In genomic region chr20:33702861-33703260, GRCh38 we compare ENCODE assay signal across 18 cellular contexts. TPM values are rescaled to one million over a fixed set of nuclear protein-coding genes. Genes with fewer than 3 reads are reported as not detected.
DNase-seq lines count a peak whose midpoint lies in the region; ATAC-seq and TF ChIP-seq lines count a peak whose summit lies in the region.
"Had no signal": no experiment of that assay in that cellular context is flagged by ENCODE, and none has a peak within 500 bp of the region (broad histone marks: within the 10 kb centered on the region; RNA-seq: fewer than 3 reads in every experiment).

No MANE protein-coding gene starts in this region.

- H3K4me1 Mint-ChIP-seq in natural killer cell treated with Interleukin-12 subunit alpha and Interleukin-12 subunit beta and Interleukin-15 and Interleukin-18, amount 100 ng/mL, for 72 hours (ENCODE audit: low read depth in 2 of 2): no peaks in the 10 kb centered on the region
- no peaks in the 10 kb centered on the region for H3K4me1 Mint-ChIP-seq in natural killer cell
- H3K4me1 Mint-ChIP-seq in activated T-cell treated with anti-CD3 and anti-CD28 coated beads, Interleukin-2, amount 50 U/mL, for 24 hours (ENCODE audit: low read depth): no peaks in the 10 kb centered on the region

- TF ChIP-seq CTCF in natural killer cell (IDR thresholded peaks at IDR 0.05) (no peak), SK-N-SH (IDR thresholded peaks at IDR 0.05) (no peak)

- H2AFZ ChIP-seq in SK-N-SH (ENCODE audit: low read depth): no peak overlapping the region

- 13% methylated on average over 3 of the region's 5 CpGs for WGBS in SK-N-SH (ENCODE audit: low lambda C conversion rate)

- H3K9ac ChIP-seq in SK-N-SH: no peak overlapping the region

- intact Hi-C loops in natural killer cell (cut with micrococcal nuclease): no loop called here

- H3K36me3 ChIP-seq in SK-N-SH (replicated peaks in 1 of 2; ENCODE audit: control insufficient read depth in 1 of 2, insufficient read depth in 2 of 2, low read length in 1 of 2): peaks cover 0 to 5% of the 10 kb centered on the region in 2 experiments

- no peak for ATAC-seq in natural killer cell treated with Interleukin-12 subunit alpha and Interleukin-12 subunit beta and Interleukin-15 and Interleukin-18, amount 100 ng/mL, for 72 hours
- ATAC-seq in natural killer cell (no peak), GM21619 (IDR thresholded peaks at IDR 0.05; ENCODE audit: unreplicated experiment) (no peak), HG03139 (IDR thresholded peaks at IDR 0.05; ENCODE audit: unreplicated experiment) (no peak)
- ATAC-seq: sciatic nerve; stimulated activated naive CD8-positive, alpha-beta T cell treated with anti-CD3 and anti-CD28 coated beads, Interleukin-15, Interleukin-2, amounts not matched to agents 100 U/mL and 50 U/mL, for 24 hours had no signal

- no peaks in the 10 kb centered on the region for H3F3A ChIP-seq in SK-N-SH (replicated peaks; ENCODE audit: insufficient read depth)

- 0 out of 4 replicates have a peak, but pooled peaks of 1 of the 2 experiments have one; percentile 23 for TF ChIP-seq EP300 in SK-N-SH (IDR thresholded peaks at IDR 0.05; ENCODE audit: borderline replicate concordance in 1 of 2, low read depth in 1 of 2, low read length in 1 of 2)

- no peaks in the 10 kb centered on the region for H3K79me2 ChIP-seq in SK-N-SH (ENCODE audit: insufficient read depth)

- no peaks in the 10 kb centered on the region for H3K27me3 Mint-ChIP-seq in natural killer cell treated with Interleukin-12 subunit alpha and Interleukin-12 subunit beta and Interleukin-15 and Interleukin-18, amount 100 ng/mL, for 72 hours
- H3K27me3 Mint-ChIP-seq in natural killer cell (ENCODE audit: low read depth in 2 of 2): no peaks in the 10 kb centered on the region
- H3K27me3 Mint-ChIP-seq in activated T-cell treated with anti-CD3 and anti-CD28 coated beads, Interleukin-2, amount 50 U/mL, for 24 hours: no peaks in the 10 kb centered on the region

- peak overlapping the region in 1 of 2 experiments; percentile 78; a peak in 2 of 4 replicates for H3K27ac ChIP-seq in SK-N-SH (ENCODE audit: low read depth in 2 of 2, low read length in 1 of 2)
- H3K27ac ChIP-seq: ascending aorta, esophagus squamous epithelium had no signal

- no peak overlapping the region for H3K4me3 Mint-ChIP-seq in natural killer cell treated with Interleukin-12 subunit alpha and Interleukin-12 subunit beta and Interleukin-15 and Interleukin-18, amount 100 ng/mL, for 72 hours
- H3K4me3 Mint-ChIP-seq in natural killer cell: no peak overlapping the region
- H3K4me3 Mint-ChIP-seq in activated T-cell treated with anti-CD3 and anti-CD28 coated beads, Interleukin-2, amount 50 U/mL, for 24 hours: no peak overlapping the region
- H3K4me3 Mint-ChIP-seq: nephron had no signal

- no peaks in the 10 kb centered on the region for H3K9me3 ChIP-seq in SK-N-SH
- H3K9me3 ChIP-seq: ascending aorta, esophagus squamous epithelium had no signal

- POLR2A ChIA-PET in SK-N-SH (lab: Yijun Ruan, JAX): interaction anchor here (1.3 kb wide), 1 partner anchor 17 kb away, joined by 3 read pairs; the partner anchor contains the start of gene PXMP4

- H3K27me3 ChIP-seq in SK-N-SH (ENCODE audit: insufficient read depth): no peaks in the 10 kb centered on the region
- H3K27me3 ChIP-seq: ascending aorta, esophagus squamous epithelium had no signal

- H3K27ac Mint-ChIP-seq in natural killer cell treated with Interleukin-12 subunit alpha and Interleukin-12 subunit beta and Interleukin-15 and Interleukin-18, amount 100 ng/mL, for 72 hours: no peak overlapping the region
- H3K27ac Mint-ChIP-seq in natural killer cell: no peak overlapping the region
- H3K27ac Mint-ChIP-seq in activated T-cell treated with anti-CD3 and anti-CD28 coated beads, Interleukin-2, amount 50 U/mL, for 24 hours: no peak overlapping the region
- H3K27ac Mint-ChIP-seq: nephron had no signal

- DNase-seq in natural killer cell treated with Interleukin-12 subunit alpha and Interleukin-12 subunit beta and Interleukin-15 and Interleukin-18, amount 100 ng/mL, for 72 hours (ENCODE audit: low spot score): peak; percentile 15
- DNase-seq in natural killer cell (no peak), SK-N-SH (peak; percentile 83), inferior parietal cortex (ENCODE audit: extremely low spot score) (peak; percentile 60)
- no peak for DNase-seq in stimulated activated CD4-positive, alpha-beta T cell treated with anti-CD3 and anti-CD28 coated beads, Interleukin-15, amount 100 ng/mL, for 24 hours
- no peak for DNase-seq in activated T-cell treated with anti-CD3 and anti-CD28 coated beads, Interleukin-2, amount 50 U/mL, for 24 hours
- DNase-seq: ACHN; activated CD4-positive, alpha-beta T cell treated with anti-CD3 and anti-CD28 coated beads, Interleukin-2, amount 50 U/mL, for 4 hours; COR-L47; esophagus squamous epithelium; stimulated activated naive CD8-positive, alpha-beta T cell treated with anti-CD3 and anti-CD28 coated beads, Interleukin-15, Interleukin-2, amounts not matched to agents 100 U/mL and 50 U/mL, for 24 hours had no signal

- peaks cover 0 to 15% of the 10 kb centered on the region in 2 experiments; a peak in 1 of 4 replicates for H3K4me1 ChIP-seq in SK-N-SH (ENCODE audit: control insufficient read depth in 1 of 2, insufficient read depth in 2 of 2, low read depth in 1 of 2, low read length in 1 of 2)
- H3K4me1 ChIP-seq: ascending aorta had no signal

- no peaks in the 10 kb centered on the region for H4K20me1 ChIP-seq in SK-N-SH (ENCODE audit: insufficient read depth)

- CTCF ChIA-PET in SK-N-SH (lab: Yijun Ruan, JAX): interaction anchor here (1.2 to 2.7 kb wide), 3 partner anchors 30 to 366 kb away, joined by 3 to 9 read pairs (median 4); no protein-coding TSS in a partner anchor

- H3K4me2 ChIP-seq in SK-N-SH: no peak overlapping the region

- no peak overlapping the region for H3K4me3 ChIP-seq in SK-N-SH (ENCODE audit: low read depth in 2 of 2, low read length in 1 of 2)
- H3K4me3 ChIP-seq: ascending aorta, esophagus squamous epithelium had no signal

- no peaks in the 10 kb centered on the region for H3K36me3 Mint-ChIP-seq in natural killer cell treated with Interleukin-12 subunit alpha and Interleukin-12 subunit beta and Interleukin-15 and Interleukin-18, amount 100 ng/mL, for 72 hours
- H3K36me3 Mint-ChIP-seq in natural killer cell: no peaks in the 10 kb centered on the region
- peaks cover 18% of the 10 kb centered on the region for H3K36me3 Mint-ChIP-seq in activated T-cell treated with anti-CD3 and anti-CD28 coated beads, Interleukin-2, amount 50 U/mL, for 24 hours (ENCODE audit: low read depth)

- TF ChIP-seq RAD21 in SK-N-SH (IDR thresholded peaks at IDR 0.05; ENCODE audit: low read length): no peak

- no peaks in the 10 kb centered on the region for H3K9me2 ChIP-seq in SK-N-SH

- H3K9me3 Mint-ChIP-seq in natural killer cell treated with Interleukin-12 subunit alpha and Interleukin-12 subunit beta and Interleukin-15 and Interleukin-18, amount 100 ng/mL, for 72 hours: no peaks in the 10 kb centered on the region
- no peaks in the 10 kb centered on the region for H3K9me3 Mint-ChIP-seq in natural killer cell
- H3K9me3 Mint-ChIP-seq in activated T-cell treated with anti-CD3 and anti-CD28 coated beads, Interleukin-2, amount 50 U/mL, for 24 hours: no peaks in the 10 kb centered on the region

TF ChIP-seq in SK-N-SH, 30 proteins besides CTCF, POLR2A, EP300 and RAD21 (continues in another document):
- no peak for TF ChIP-seq NRF1 (IDR thresholded peaks at IDR 0.05; ENCODE audit: low read depth, low read length)
- no peak for TF ChIP-seq TEAD4 (IDR thresholded peaks at IDR 0.05; ENCODE audit: borderline replicate concordance, insufficient read depth)
- peak; percentile 50; the same call in 1 of the 2 replicates for TF ChIP-seq GATA2 (CRISPR knock-in tag; IDR thresholded peaks at IDR 0.05)
- no peak for TF ChIP-seq EZH2phosphoT487 (IDR thresholded peaks at IDR 0.05; ENCODE audit: borderline replicate concordance, low read depth)

RNA-seq across cellular contexts. Expression of gene E2F1, which starts 16.7 kb away (rescaled TPM):
- 100 to 1,000 TPM in 1 of 2 donors, 10 to 100 TPM in 1; 45.4 to 123 TPM for total RNA-seq in natural killer cell treated with Interleukin-12 subunit alpha and Interleukin-12 subunit beta and Interleukin-15 and Interleukin-18, amount 100 ng/mL, for 72 hours
- 1 to 10 TPM; 4.6 to 5.6 (median 4.7) TPM for total RNA-seq in natural killer cell
- 12.4 and 15.0 TPM in 2 replicates for polyA plus RNA-seq in SK-N-SH (2012; rRNA removed)
- polyA plus RNA-seq in SK-N-SH (2012; cell fraction: cytosol; rRNA removed): 7.9 and 11.4 TPM in 2 replicates
- polyA plus RNA-seq in SK-N-SH (2012; cell fraction: nucleus; rRNA removed): 32.7 and 45.1 TPM in 2 replicates

RNA-seq across cellular contexts. Expression of gene PXMP4, which starts 17.2 kb away (rescaled TPM):
- 1 to 10 TPM; 6.9 to 9.3 TPM for total RNA-seq in natural killer cell treated with Interleukin-12 subunit alpha and Interleukin-12 subunit beta and Interleukin-15 and Interleukin-18, amount 100 ng/mL, for 72 hours
- total RNA-seq in natural killer cell: 1 to 10 TPM; 4.7 to 6.6 (median 6.2) TPM
- polyA plus RNA-seq in SK-N-SH (2012; rRNA removed): 5.6 and 5.7 TPM in 2 replicates
- polyA plus RNA-seq in SK-N-SH (2012; cell fraction: cytosol; rRNA removed): 2.0 and 3.4 TPM in 2 replicates
- polyA plus RNA-seq in SK-N-SH (2012; cell fraction: nucleus; rRNA removed): 2.9 and 4.0 TPM in 2 replicates

RNA-seq across cellular contexts. Expression of gene NECAB3, which starts 28.6 kb away (rescaled TPM):
- total RNA-seq in natural killer cell treated with Interleukin-12 subunit alpha and Interleukin-12 subunit beta and Interleukin-15 and Interleukin-18, amount 100 ng/mL, for 72 hours: 10 to 100 TPM; 16.9 to 29.5 TPM
- 10 to 100 TPM in 2 of 3 donors, 1 to 10 TPM in 1; 9.7 to 18.1 (median 13.4) TPM for total RNA-seq in natural killer cell
- 20.1 and 25.1 TPM in 2 replicates for polyA plus RNA-seq in SK-N-SH (2012; rRNA removed)
- 5.8 and 10.6 TPM in 2 replicates for polyA plus RNA-seq in SK-N-SH (2012; cell fraction: cytosol; rRNA removed)
- 112 and 142 TPM in 2 replicates for polyA plus RNA-seq in SK-N-SH (2012; cell fraction: nucleus; rRNA removed)

RNA-seq across cellular contexts. Expression of gene ZNF341, which starts 28.9 kb away (rescaled TPM):
- 1 to 10 TPM; 4.6 to 8.9 TPM for total RNA-seq in natural killer cell treated with Interleukin-12 subunit alpha and Interleukin-12 subunit beta and Interleukin-15 and Interleukin-18, amount 100 ng/mL, for 72 hours
- total RNA-seq in natural killer cell: 1 to 10 TPM; 3.6 to 5.1 (median 4.3) TPM
- polyA plus RNA-seq in SK-N-SH (2012; rRNA removed): 2.8 and 3.2 TPM in 2 replicates
- 1.0 and 1.4 TPM in 2 replicates for polyA plus RNA-seq in SK-N-SH (2012; cell fraction: cytosol; rRNA removed)
- polyA plus RNA-seq in SK-N-SH (2012; cell fraction: nucleus; rRNA removed): 10.4 and 10.9 TPM in 2 replicates

RNA-seq across cellular contexts. Expression of gene ACTL10, which starts 36.1 kb away (rescaled TPM):
- total RNA-seq in natural killer cell treated with Interleukin-12 subunit alpha and Interleukin-12 subunit beta and Interleukin-15 and Interleukin-18, amount 100 ng/mL, for 72 hours: 1 to 10 TPM; 1.7 to 4.3 TPM
- 1 to 10 TPM in 2 of 3 donors, under 1 TPM in 1; 0.80 to 2.2 (median 1.1) TPM for total RNA-seq in natural killer cell
- polyA plus RNA-seq in SK-N-SH (2012; rRNA removed): 0.19 and 0.25 TPM in 2 replicates
- polyA plus RNA-seq in SK-N-SH (2012; cell fraction: cytosol; rRNA removed): 0.09 and 0.20 TPM in 2 replicates
- 0.32 and 0.33 TPM in 2 replicates for polyA plus RNA-seq in SK-N-SH (2012; cell fraction: nucleus; rRNA removed)
- total RNA-seq: M059J, RPMI7951 had no signal

Comparison
In these comparisons a context has a peak if more than half of its experiments do, and no peak if none do; other contexts are left out.
1. DNase-seq: peak in natural killer cell treated with Interleukin-12 subunit alpha and Interleukin-12 subunit beta and Interleukin-15 and Interleukin-18, amount 100 ng/mL, for 72 hours (single experiment), SK-N-SH (single experiment) and inferior parietal cortex (single experiment); none in natural killer cell (single experiment), stimulated activated CD4-positive, alpha-beta T cell treated with anti-CD3 and anti-CD28 coated beads, Interleukin-15, amount 100 ng/mL, for 24 hours (single experiment) and activated T-cell treated with anti-CD3 and anti-CD28 coated beads, Interleukin-2, amount 50 U/mL, for 24 hours (single experiment).
2. RNA of gene E2F1, which starts 16.7 kb away (total RNA-seq): 45.4 to 123 TPM in natural killer cell treated with Interleukin-12 subunit alpha and Interleukin-12 subunit beta and Interleukin-15 and Interleukin-18, amount 100 ng/mL, for 72 hours; 4.6 to 5.6 TPM in natural killer cell; every median in the first group is over 4 times any median in the second.